Comparison of ENCODE assay signal across 7 cellular contexts in the genomic region with DNA sequence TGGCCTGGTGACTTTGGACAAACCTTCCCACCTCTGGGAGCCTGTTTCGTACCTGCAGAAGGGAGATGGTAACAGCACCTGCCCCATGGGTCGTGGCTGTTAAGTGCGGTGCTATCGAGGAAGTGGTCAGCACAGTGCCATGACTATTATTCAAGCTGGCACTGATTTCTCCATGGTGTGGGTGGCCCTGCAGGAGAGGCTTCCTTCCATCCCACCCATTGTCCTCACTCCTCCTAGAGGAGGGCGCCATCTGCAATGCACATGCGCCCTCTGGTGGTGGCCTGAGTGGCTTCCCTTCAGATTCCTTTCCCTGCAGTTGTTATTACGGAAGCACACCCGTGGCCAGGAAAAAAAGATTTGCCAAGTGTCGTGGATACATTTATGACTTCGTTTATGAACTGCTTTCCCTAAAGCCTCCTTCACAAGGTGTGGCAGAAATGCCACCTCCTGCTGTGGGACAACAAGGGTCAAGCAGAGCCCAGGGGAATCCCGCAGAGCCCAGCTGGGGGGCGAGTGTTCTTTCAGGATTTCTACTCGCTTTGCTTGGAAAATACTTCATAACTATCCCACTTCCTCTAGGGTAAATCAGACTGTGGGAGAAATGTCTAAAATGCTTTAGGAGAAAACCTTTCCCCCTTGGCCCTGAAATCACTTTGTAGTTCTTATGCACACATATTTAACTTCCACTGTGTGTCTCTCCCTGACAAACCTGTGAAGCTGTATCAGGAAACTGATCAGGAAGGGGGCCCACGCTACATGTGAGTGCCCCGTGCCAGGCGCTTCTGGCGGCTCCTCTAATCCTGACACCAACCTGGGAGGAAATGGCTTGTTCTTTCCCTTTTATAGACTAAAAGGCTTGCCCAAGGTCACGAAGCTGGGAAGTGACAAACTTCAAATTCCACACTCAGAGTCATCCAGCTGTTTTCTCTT.
DNase-seq lines count a peak whose midpoint lies in the region; ATAC-seq, FAIRE-seq and TF ChIP-seq lines count a peak whose summit lies in the region.

No MANE protein-coding gene starts in this region.

- WGBS in esophagus squamous epithelium, 2 donors, result 3 to 25% methylated on average over 14 to 15 of the region's 18 CpGs

- no peaks in the 10 kb centered on the region for H3K27me3 Mint-ChIP-seq in activated T-cell treated with anti-CD3 and anti-CD28 coated beads, Interleukin-2, amount 50 U/mL, for 24 hours
- peaks cover 0 to 3% (median 0%) of the 10 kb centered on the region in 5 donors for H3K27me3 Mint-ChIP-seq in naive thymus-derived CD8-positive, alpha-beta T cell
- H3K27me3 Mint-ChIP-seq in stimulated activated naive B cell treated with anti-CD40 and anti-IgM and Interleukin-4, amounts not matched to agents 10 μg/mL and 1 μg/mL and 100 μg/mL, for 72 hours, result peaks cover 12 to 22% of the 10 kb centered on the region in 2 donors

- H3K27ac ChIP-seq in esophagus squamous epithelium, result peak overlapping the region; percentile 36 to 93 (median 83)

- H3K27me3 ChIP-seq in esophagus squamous epithelium, result no peaks in the 10 kb centered on the region

- DNase-seq in GM12891 (ENCODE audit: insufficient read length, low spot score) (peak; percentile 49), HuH-7.5 (ENCODE audit: low spot score) (peak; percentile 86), OCI-M1 (lab: John Stamatoyannopoulos, UW) (peak; percentile 78), esophagus squamous epithelium (lab: John Stamatoyannopoulos, UW) (peak; percentile 15)
- DNase-seq in activated T-cell treated with anti-CD3 and anti-CD28 coated beads, Interleukin-2, amount 50 U/mL, for 24 hours, result peak; percentile 83
- DNase-seq in naive thymus-derived CD8-positive, alpha-beta T cell, result peak; percentile 48 to 83 (median 70)
- DNase-seq in stimulated activated naive B cell treated with anti-CD40 and anti-IgM and Interleukin-4, amounts not matched to agents 10 μg/mL and 1 μg/mL and 100 μg/mL, for 72 hours, result peak; percentile 34

- H3K36me3 Mint-ChIP-seq in activated T-cell treated with anti-CD3 and anti-CD28 coated beads, Interleukin-2, amount 50 U/mL, for 24 hours (ENCODE audit: low read depth), result no peaks in the 10 kb centered on the region
- H3K36me3 Mint-ChIP-seq in naive thymus-derived CD8-positive, alpha-beta T cell, result no peaks in the 10 kb centered on the region
- peaks cover 2 to 3% of the 10 kb centered on the region in 2 donors for H3K36me3 Mint-ChIP-seq in stimulated activated naive B cell treated with anti-CD40 and anti-IgM and Interleukin-4, amounts not matched to agents 10 μg/mL and 1 μg/mL and 100 μg/mL, for 72 hours

- TF ChIP-seq CTCF in esophagus squamous epithelium (IDR thresholded peaks at IDR 0.05), result peak; percentile 91 to 98 (median 98)

- no peak for TF ChIP-seq POLR2A in GM12891 (IDR thresholded peaks at IDR 0.05; ENCODE audit: low read depth, low read length)
- TF ChIP-seq POLR2A in esophagus squamous epithelium (IDR thresholded peaks at IDR 0.05), result no peak

- H3K4me1 Mint-ChIP-seq in activated T-cell treated with anti-CD3 and anti-CD28 coated beads, Interleukin-2, amount 50 U/mL, for 24 hours (ENCODE audit: low read depth), result peaks cover 40% of the 10 kb centered on the region
- peaks cover 22 to 42% (median 34%) of the 10 kb centered on the region in 4 donors for H3K4me1 Mint-ChIP-seq in naive thymus-derived CD8-positive, alpha-beta T cell
- peaks cover 18 to 43% of the 10 kb centered on the region in 2 donors for H3K4me1 Mint-ChIP-seq in stimulated activated naive B cell treated with anti-CD40 and anti-IgM and Interleukin-4, amounts not matched to agents 10 μg/mL and 1 μg/mL and 100 μg/mL, for 72 hours

- peak; percentile 85 for FAIRE-seq in GM12891 (lab: Jason Lieb, UNC)

- peaks cover 6 to 46% (median 24%) of the 10 kb centered on the region in 3 donors for H3K4me1 ChIP-seq in esophagus squamous epithelium

- H3K27ac Mint-ChIP-seq in activated T-cell treated with anti-CD3 and anti-CD28 coated beads, Interleukin-2, amount 50 U/mL, for 24 hours, result peak overlapping the region; percentile 23
- H3K27ac Mint-ChIP-seq in naive thymus-derived CD8-positive, alpha-beta T cell, result peak overlapping the region in 8 of 10 donors; percentile 5 to 81 (median 56)
- peak overlapping the region; percentile 37 for H3K27ac Mint-ChIP-seq in stimulated activated naive B cell treated with anti-CD40 and anti-IgM and Interleukin-4, amounts not matched to agents 10 μg/mL and 1 μg/mL and 100 μg/mL, for 72 hours

- intact Hi-C loops in esophagus squamous epithelium (cut with DNase I), result loop anchor here (5.0 kb wide), 1 partner anchor 309 kb away; no protein-coding TSS in a partner anchor

- peak overlapping the region in 3 of 4 donors; percentile 18 to 64 (median 30) for H3K4me3 ChIP-seq in esophagus squamous epithelium

- ATAC-seq in naive thymus-derived CD8-positive, alpha-beta T cell, result peak; percentile 47 to 56
- peak; percentile 53 to 59 for ATAC-seq in stimulated activated naive B cell treated with anti-CD40 and anti-IgM and Interleukin-4, amounts not matched to agents 10 μg/mL and 1 μg/mL and 100 μg/mL, for 72 hours (replicated peaks)

- H3K4me3 Mint-ChIP-seq in activated T-cell treated with anti-CD3 and anti-CD28 coated beads, Interleukin-2, amount 50 U/mL, for 24 hours, result peak overlapping the region; percentile 68
- H3K4me3 Mint-ChIP-seq in naive thymus-derived CD8-positive, alpha-beta T cell, result peak overlapping the region; percentile 54 to 79 (median 74)
- H3K4me3 Mint-ChIP-seq in stimulated activated naive B cell treated with anti-CD40 and anti-IgM and Interleukin-4, amounts not matched to agents 10 μg/mL and 1 μg/mL and 100 μg/mL, for 72 hours, result peak overlapping the region; percentile 70 to 79

- H3K9me3 Mint-ChIP-seq in activated T-cell treated with anti-CD3 and anti-CD28 coated beads, Interleukin-2, amount 50 U/mL, for 24 hours, result no peaks in the 10 kb centered on the region
- no peaks in the 10 kb centered on the region for H3K9me3 Mint-ChIP-seq in naive thymus-derived CD8-positive, alpha-beta T cell
- H3K9me3 Mint-ChIP-seq in stimulated activated naive B cell treated with anti-CD40 and anti-IgM and Interleukin-4, amounts not matched to agents 10 μg/mL and 1 μg/mL and 100 μg/mL, for 72 hours, result no peaks in the 10 kb centered on the region

- H3K36me3 ChIP-seq in esophagus squamous epithelium, result peaks cover 0 to 12% (median 0%) of the 10 kb centered on the region in 3 donors

- POLR2A ChIA-PET in naive thymus-derived CD8-positive, alpha-beta T cell (lab: Charles Lee), result interaction anchor here (1.4 kb wide), 1 partner anchor 9 kb away, joined by 3 read pairs; no protein-coding TSS in a partner anchor

- no peaks in the 10 kb centered on the region for H3K9me3 ChIP-seq in esophagus squamous epithelium

TF ChIP-seq in GM12891, 5 proteins besides CTCF, POLR2A, EP300 and RAD21:
- TF ChIP-seq POU2F2 (IDR thresholded peaks at IDR 0.05; ENCODE audit: low read depth, low read length) (no peak), POLR2AphosphoS5 (IDR thresholded peaks at IDR 0.05; ENCODE audit: low read depth, low read length) (no peak), PAX5 (IDR thresholded peaks at IDR 0.05; ENCODE audit: insufficient read depth, low read length, severe bottlenecking) (no peak), TAF1 (IDR thresholded peaks at IDR 0.05; ENCODE audit: low read depth, low read length) (no peak), SPI1 (IDR thresholded peaks at IDR 0.05; ENCODE audit: low read depth, low read length) (no peak)
TF ChIP-seq in GM12891: peak in this region for 0.

Comparison
In these comparisons a context has a peak if more than half of its experiments do, and no peak if none do; other contexts are left out.
1. Peak in every context shown above with its lines: DNase-seq, ATAC-seq, H3K4me3 ChIP-seq and H3K27ac ChIP-seq.
2. DNase-seq: peak in every context shown above with its lines; median percentile 86 in HuH-7.5; 83 in activated T-cell treated with anti-CD3 and anti-CD28 coated beads, Interleukin-2, amount 50 U/mL, for 24 hours; 78 in OCI-M1; 70 in naive thymus-derived CD8-positive, alpha-beta T cell; 49 in GM12891; 34 in stimulated activated naive B cell treated with anti-CD40 and anti-IgM and Interleukin-4, amounts not matched to agents 10 μg/mL and 1 μg/mL and 100 μg/mL, for 72 hours; 15 in esophagus squamous epithelium.